13 cellular contexts compared by ENCODE assay signal in the genomic region with DNA sequence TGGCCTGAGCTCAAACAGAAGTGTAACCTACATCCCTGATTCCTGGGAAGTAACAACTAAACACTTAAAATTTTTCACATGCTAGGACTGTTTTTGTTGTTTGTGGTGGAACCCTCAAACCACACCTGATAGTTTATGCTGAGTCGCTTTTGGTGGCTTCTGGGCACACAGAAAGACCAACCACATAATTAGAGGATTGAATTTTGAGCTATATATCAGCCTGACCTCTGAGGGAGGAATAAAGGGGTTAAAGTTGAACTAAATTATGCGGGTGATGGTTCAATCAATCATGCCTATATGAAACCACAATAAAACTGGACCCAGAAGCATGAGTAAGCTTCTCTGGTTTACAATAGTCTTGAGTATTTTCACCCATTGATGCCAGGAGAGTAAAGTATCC.
"Had no signal": no experiment of that assay in that cellular context is flagged by ENCODE, and none has a peak within 500 bp of the region (broad histone marks: within the 10 kb centered on the region; RNA-seq: fewer than 3 reads in every experiment).

No MANE protein-coding gene starts in this region.

- DNase-seq: activated CD4-positive, alpha-beta T cell treated with anti-CD3 and anti-CD28 coated beads for 1 hour; activated CD4-positive, alpha-beta T cell treated with anti-CD3 and anti-CD28 coated beads, Interleukin-2, amount 50 U/mL, for 48 hours; activated naive CD4-positive, alpha-beta T cell treated with anti-CD3 and anti-CD28 coated beads, Interleukin-2, amount 10 ng/mL, durations not matched to agents 7 days and 5 days; cerebellar nuclear complex; naive B cell; ovary; spleen; T-helper 1 cell; trophoblast cell had no signal

- H3K27ac ChIP-seq: neural progenitor cell, ovary, spleen, suprapubic skin had no signal

- H3K36me3 ChIP-seq: neural progenitor cell, ovary, spleen, suprapubic skin had no signal

- H3K9me3 ChIP-seq: ovary had no signal

- H3K27me3 ChIP-seq: neural progenitor cell, ovary, spleen, suprapubic skin had no signal

- H3K4me2 ChIP-seq: neural progenitor cell had no signal

- ATAC-seq: left lobe of liver, sciatic nerve had no signal

- H3K4me1 ChIP-seq: neural progenitor cell, spleen, suprapubic skin had no signal

- H3K9ac ChIP-seq: neural progenitor cell had no signal

- H2AFZ ChIP-seq: neural progenitor cell had no signal

- H3K4me3 ChIP-seq: neural progenitor cell, ovary, spleen, suprapubic skin had no signal
